ENCODE assay signal across 8 cellular contexts in genomic region chr5:135279328-135279727, GRCh38.
"Had no signal": no experiment of that assay in that cellular context is flagged by ENCODE, and none has a peak within 500 bp of the region (broad histone marks: within the 10 kb centered on the region; RNA-seq: fewer than 3 reads in every experiment).

No MANE protein-coding gene starts in this region.

- DNase-seq: GDM1, GF-D8 had no signal

- ATAC-seq: GM12878 had no signal

- H3K4me3 ChIP-seq: GM12878 had no signal

- FAIRE-seq: G401.6, GM12878, GM12891, GM12892, GM18507, GM19239 had no signal
